Comparison of ENCODE assay signal across 8 cellular contexts in genomic region chr1:153532769-153533599, GRCh38. TPM values are rescaled to one million over a fixed set of nuclear protein-coding genes. Genes with fewer than 3 reads are reported as not detected.
DNase-seq lines count a peak whose midpoint lies in the region; ATAC-seq, FAIRE-seq and TF ChIP-seq lines count a peak whose summit lies in the region.

No MANE protein-coding gene starts in this region.

- ATAC-seq in HG03457 (IDR thresholded peaks at IDR 0.05; ENCODE audit: unreplicated experiment) = no peak

- DNase-seq in AG09319 (ENCODE audit: extremely low read depth, low read depth) (peak; percentile 83), HFFc6 (peak; percentile 85), NOMO-1 treated with DMSO at 0.1 percent for 48 hours (lab: John Stamatoyannopoulos, UW; ENCODE audit: unreplicated experiment) (peak; percentile 78), activated T-cell treated with anti-CD3 and anti-CD28 coated beads for 24 hours (ENCODE audit: low read depth) (peak; percentile 67), endothelial cell of umbilical vein (ENCODE audit: low read depth, low spot score) (peak; percentile 85), mesenteric fat pad (ENCODE audit: low spot score) (peak; percentile 95)
- DNase-seq in stimulated activated CD4-positive, alpha-beta T cell treated with anti-CD3 and anti-CD28 coated beads, TNF-alpha, amount 100 ng/mL, for 4 hours (ENCODE audit: low read depth in 3 of 3) = peak; percentile 55 to 66 (median 58)

- intact Hi-C loops in endothelial cell of umbilical vein (cut with micrococcal nuclease) = loop anchor here (1.0 kb wide), 5 partner anchors 22 to 100 kb away; partner anchors contain the start of gene S100A13

- no TSS peak for BruUV-seq in endothelial cell of umbilical vein (replicated peaks; lab: Mats Ljungman, UMichigan)

- CTCF ChIA-PET in endothelial cell of umbilical vein (lab: Charles Lee) = interaction anchor here (0.6 to 5.8 kb wide), 24 partner anchors 8 to 233 kb away, joined by 3 to 216 read pairs (median 6); partner anchors contain the start of genes CHTOP, S100A1, S100A13 and S100A16

- H3K4me2 ChIP-seq in endothelial cell of umbilical vein (ENCODE audit: insufficient read depth, low read length) = peak overlapping the region; percentile 91

- TF ChIP-seq CTCF in AG09319 (IDR thresholded peaks at IDR 0.05; ENCODE audit: low read depth, low read length) (peak; percentile 95), HFFc6 (IDR thresholded peaks at IDR 0.05) (peak; percentile 95), endothelial cell of umbilical vein (IDR thresholded peaks at IDR 0.05; ENCODE audit: extremely low read depth in 1 of 2, insufficient read depth in 1 of 2, low read depth in 1 of 2, low read length in 2 of 2) (peak; percentile 90)

- H3K4me1 Mint-ChIP-seq in HFFc6 (ENCODE audit: low read depth) = peaks cover 60% of the 10 kb centered on the region

- no peaks in the 10 kb centered on the region for H3K27me3 ChIP-seq in endothelial cell of umbilical vein (ENCODE audit: control insufficient read depth in 2 of 2, insufficient read depth in 2 of 2, low read length in 2 of 2)

- peak overlapping the region; percentile 96 for H3K27ac ChIP-seq in endothelial cell of umbilical vein (ENCODE audit: insufficient read depth, low read depth, low read length)

- peaks cover 19% of the 10 kb centered on the region for H3K36me3 Mint-ChIP-seq in HFFc6 (ENCODE audit: low read depth)

- H3K4me3 ChIP-seq in endothelial cell of umbilical vein (replicated peaks in 1 of 3; ENCODE audit: insufficient read depth in 1 of 3, low read depth in 1 of 3, low read length in 3 of 3) = peak overlapping the region in 2 of 3 experiments; percentile 5 to 81

- H3K79me2 ChIP-seq in endothelial cell of umbilical vein (ENCODE audit: control insufficient read depth, insufficient read depth, low read length) = peaks cover 15% of the 10 kb centered on the region

- H3K9ac ChIP-seq in endothelial cell of umbilical vein (replicated peaks; ENCODE audit: extremely low read depth, insufficient read depth, low read length) = peak overlapping the region; percentile 77

- no peaks in the 10 kb centered on the region for H4K20me1 ChIP-seq in endothelial cell of umbilical vein (replicated peaks; ENCODE audit: control insufficient read depth, extremely low read depth, insufficient read depth, low read length)

- POLR2A ChIA-PET in endothelial cell of umbilical vein (lab: Charles Lee) = interaction anchor here (0.9 to 3.9 kb wide), 4 partner anchors 33 to 94 kb away, joined by 4 to 32 read pairs (median 10); partner anchors contain the start of genes S100A13 and S100A2

- H2AFZ ChIP-seq in endothelial cell of umbilical vein (ENCODE audit: low read depth, low read length) = peak overlapping the region; percentile 5

- no peaks in the 10 kb centered on the region for H3K9me1 ChIP-seq in endothelial cell of umbilical vein (replicated peaks; ENCODE audit: control insufficient read depth, extremely low read depth, insufficient read depth, low read length)

- FAIRE-seq in endothelial cell of umbilical vein (lab: Jason Lieb, UNC) = no peak

- H3K27me3 Mint-ChIP-seq in HFFc6 (ENCODE audit: insufficient read depth) = peaks cover 14% of the 10 kb centered on the region

- no peaks in the 10 kb centered on the region for H3K36me3 ChIP-seq in endothelial cell of umbilical vein (ENCODE audit: control insufficient read depth in 2 of 2, extremely low read depth in 1 of 2, insufficient read depth in 2 of 2, low read length in 2 of 2)

- no peaks in the 10 kb centered on the region for H3K9me3 Mint-ChIP-seq in HFFc6

- H3K27ac Mint-ChIP-seq in HFFc6 = peak overlapping the region; percentile 97

- peaks cover 43% of the 10 kb centered on the region for H3K4me1 ChIP-seq in endothelial cell of umbilical vein (ENCODE audit: control insufficient read depth, extremely low read depth, insufficient read depth, low read length)

- peak overlapping the region; percentile 97 for H3K4me3 Mint-ChIP-seq in HFFc6

- dilution Hi-C loops in endothelial cell of umbilical vein (cut with MboI; ENCODE audit: extremely low pct_ligation_motif_present, low sequenced_read_pairs) = no loop called here

- no peak for TF ChIP-seq POLR2A in endothelial cell of umbilical vein (IDR thresholded peaks at IDR 0.05; ENCODE audit: low read depth, low read length)

- no peaks in the 10 kb centered on the region for H3K9me3 ChIP-seq in endothelial cell of umbilical vein (replicated peaks; ENCODE audit: control insufficient read depth, insufficient read depth, low read length)

TF ChIP-seq in endothelial cell of umbilical vein, 7 proteins besides CTCF, POLR2A, EP300 and RAD21 (continues in another document):
- no peak for TF ChIP-seq POLR2AphosphoS5 (IDR thresholded peaks at IDR 0.05; ENCODE audit: insufficient read depth, low read depth, low read length)
- no peak for TF ChIP-seq EZH2 (IDR thresholded peaks at IDR 0.05; ENCODE audit: borderline replicate concordance, low read depth, low read length, severe bottlenecking)
- no peak for TF ChIP-seq FOS (IDR thresholded peaks at IDR 0.05; ENCODE audit: borderline replicate concordance, insufficient read depth, low read length)
- TF ChIP-seq MAX (IDR thresholded peaks at IDR 0.05; ENCODE audit: insufficient read depth, insufficient read length) = no peak

RNA-seq across cellular contexts. Expression of gene S100A6, which starts 2.8 kb away (rescaled TPM):
- total RNA-seq in HFFc6 (2021; fragmentation: NEBNext Ultra II Directional; extraction: Animal tissue kit (Norgen Biotek cat#: 25700)) = 1,000 to 10,000 TPM; 1,971 to 2,311 (median 2,129) TPM
- 908 and 937 TPM in 2 replicates for total RNA-seq in endothelial cell of umbilical vein
- polyA plus RNA-seq in endothelial cell of umbilical vein = 552 and 1,048 TPM in 2 replicates
- 546 and 836 TPM in 2 replicates for polyA plus RNA-seq in endothelial cell of umbilical vein (2011; cell fraction: cytosol; rRNA removed)
- 165 and 192 TPM in 2 replicates for polyA plus RNA-seq in endothelial cell of umbilical vein (2011; cell fraction: nucleus; rRNA removed)
- 1,329 and 2,007 TPM in 2 replicates for polyA plus RNA-seq in endothelial cell of umbilical vein (2012)
- 399 and 432 TPM in 2 replicates for polyA minus RNA-seq in endothelial cell of umbilical vein
- 1,781 TPM for polyA minus RNA-seq in endothelial cell of umbilical vein (2011; cell fraction: cytosol; rRNA and poly(A)+ RNA removed)
- 44.4 and 69.7 TPM in 2 replicates for polyA minus RNA-seq in endothelial cell of umbilical vein (2011; cell fraction: nucleus; rRNA and poly(A)+ RNA removed)
- total RNA-seq in mesenteric fat pad = 1,184 TPM

RNA-seq across cellular contexts. Expression of gene S100A5, which starts 7.8 kb away (rescaled TPM):
- total RNA-seq in HFFc6 (2021; fragmentation: NEBNext Ultra II Directional; extraction: Animal tissue kit (Norgen Biotek cat#: 25700)) = 1 to 10 TPM in 1 of 6 experiments, under 1 TPM in 5; 0.40 to 1.2 (median 0.71) TPM
- total RNA-seq in endothelial cell of umbilical vein = not detected in 2 replicates
- not detected in 2 replicates for polyA plus RNA-seq in endothelial cell of umbilical vein
- polyA plus RNA-seq in endothelial cell of umbilical vein (2011; cell fraction: cytosol; rRNA removed) = not detected in 2 replicates
- not detected in 2 replicates for polyA plus RNA-seq in endothelial cell of umbilical vein (2011; cell fraction: nucleus; rRNA removed)
- not detected in 2 replicates for polyA plus RNA-seq in endothelial cell of umbilical vein (2012)
- not detected in 2 replicates for polyA minus RNA-seq in endothelial cell of umbilical vein
- polyA minus RNA-seq in endothelial cell of umbilical vein (2011; cell fraction: cytosol; rRNA and poly(A)+ RNA removed) = not detected
- not detected in 2 replicates for polyA minus RNA-seq in endothelial cell of umbilical vein (2011; cell fraction: nucleus; rRNA and poly(A)+ RNA removed)
- not detected for total RNA-seq in mesenteric fat pad

RNA-seq across cellular contexts. Expression of gene S100A4, which starts 12.6 kb away (rescaled TPM):
- total RNA-seq in HFFc6 (2021; fragmentation: NEBNext Ultra II Directional; extraction: Animal tissue kit (Norgen Biotek cat#: 25700)) = 100 to 1,000 TPM; 394 to 846 (median 814) TPM
- not detected in 2 replicates for total RNA-seq in endothelial cell of umbilical vein
- polyA plus RNA-seq in endothelial cell of umbilical vein = 0.62 and 1.1 TPM in 2 replicates
- polyA plus RNA-seq in endothelial cell of umbilical vein (2011; cell fraction: cytosol; rRNA removed) = 0.49 and 0.61 TPM in 2 replicates
- polyA plus RNA-seq in endothelial cell of umbilical vein (2011; cell fraction: nucleus; rRNA removed) = 0.53 TPM in 1 of 2 replicates, not detected in the other
- polyA plus RNA-seq in endothelial cell of umbilical vein (2012) = 0.55 and 0.67 TPM in 2 replicates
- not detected in 2 replicates for polyA minus RNA-seq in endothelial cell of umbilical vein
- 392 TPM for polyA minus RNA-seq in endothelial cell of umbilical vein (2011; cell fraction: cytosol; rRNA and poly(A)+ RNA removed)
- 1.6 TPM in 1 of 2 replicates, not detected in the other for polyA minus RNA-seq in endothelial cell of umbilical vein (2011; cell fraction: nucleus; rRNA and poly(A)+ RNA removed)
- total RNA-seq in mesenteric fat pad = 512 TPM

RNA-seq across cellular contexts. Expression of gene S100A3, which starts 16.1 kb away (rescaled TPM):
- total RNA-seq in HFFc6 (2021; fragmentation: NEBNext Ultra II Directional; extraction: Animal tissue kit (Norgen Biotek cat#: 25700)) = 1 to 10 TPM; 3.4 to 5.6 (median 5.1) TPM
- total RNA-seq in endothelial cell of umbilical vein (0.42 TPM in 1 of 2 replicates, not detected in the other), mesenteric fat pad (2.2 TPM)
- 1.3 and 1.9 TPM in 2 replicates for polyA plus RNA-seq in endothelial cell of umbilical vein
- 0.98 and 1.2 TPM in 2 replicates for polyA plus RNA-seq in endothelial cell of umbilical vein (2011; cell fraction: cytosol; rRNA removed)
- 0.26 and 0.76 TPM in 2 replicates for polyA plus RNA-seq in endothelial cell of umbilical vein (2011; cell fraction: nucleus; rRNA removed)
- polyA plus RNA-seq in endothelial cell of umbilical vein (2012) = 2.2 and 2.3 TPM in 2 replicates
- not detected in 2 replicates for polyA minus RNA-seq in endothelial cell of umbilical vein
- not detected for polyA minus RNA-seq in endothelial cell of umbilical vein (2011; cell fraction: cytosol; rRNA and poly(A)+ RNA removed)
- polyA minus RNA-seq in endothelial cell of umbilical vein (2011; cell fraction: nucleus; rRNA and poly(A)+ RNA removed) = not detected in 2 replicates

RNA-seq across cellular contexts. Expression of gene S100A2, which starts 32.7 kb away (rescaled TPM):
- total RNA-seq in HFFc6 (2021; fragmentation: NEBNext Ultra II Directional; extraction: Animal tissue kit (Norgen Biotek cat#: 25700)) = 10 to 100 TPM in 4 of 6 experiments, 1 to 10 TPM in 2; 7.4 to 12.5 (median 10.4) TPM
- total RNA-seq in endothelial cell of umbilical vein (4.0 and 4.4 TPM in 2 replicates), mesenteric fat pad (0.58 TPM)
- 3.9 and 4.3 TPM in 2 replicates for polyA plus RNA-seq in endothelial cell of umbilical vein
- polyA plus RNA-seq in endothelial cell of umbilical vein (2011; cell fraction: cytosol; rRNA removed) = 4.4 and 4.6 TPM in 2 replicates
- 5.0 and 5.6 TPM in 2 replicates for polyA plus RNA-seq in endothelial cell of umbilical vein (2011; cell fraction: nucleus; rRNA removed)
- 2.2 and 4.0 TPM in 2 replicates for polyA plus RNA-seq in endothelial cell of umbilical vein (2012)
- polyA minus RNA-seq in endothelial cell of umbilical vein = 1.2 TPM in 1 of 2 replicates, not detected in the other
- 3.6 TPM for polyA minus RNA-seq in endothelial cell of umbilical vein (2011; cell fraction: cytosol; rRNA and poly(A)+ RNA removed)
- polyA minus RNA-seq in endothelial cell of umbilical vein (2011; cell fraction: nucleus; rRNA and poly(A)+ RNA removed) = not detected in 2 replicates

Comparison
In these comparisons a context has a peak if more than half of its experiments do, and no peak if none do; other contexts are left out.
1. RNA of gene S100A4, which starts 12.6 kb away (total RNA-seq): 394 to 846 TPM in HFFc6 and 512 TPM in mesenteric fat pad (single experiment); not detected in endothelial cell of umbilical vein; every median in the first group is over 100 times any median in the second.
2. Peak in every context shown above with its lines, with median percentiles within 50 percentile points of each other: DNase-seq and CTCF ChIP-seq.